Comparison of ENCODE assay signal across 25 cellular contexts in the genomic region with DNA sequence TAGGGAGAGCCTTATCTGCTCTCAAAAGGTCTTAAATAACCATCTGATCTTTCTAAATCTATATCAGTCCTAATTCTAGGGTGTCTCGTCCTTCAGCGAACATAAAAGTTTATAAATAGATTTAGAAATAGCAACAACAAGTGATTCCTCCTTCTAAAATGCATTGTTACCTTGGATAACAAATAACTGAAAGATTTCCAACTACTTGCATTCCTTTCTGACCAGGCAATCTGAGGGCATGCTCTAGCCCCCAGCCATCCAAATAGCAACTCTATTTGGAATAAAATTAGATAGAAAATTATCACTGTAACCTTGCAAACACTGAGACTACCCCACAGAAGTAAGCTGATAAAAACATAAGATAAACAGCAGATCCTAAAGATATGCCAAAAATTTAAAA.
"Had no signal": no experiment of that assay in that cellular context is flagged by ENCODE, and none has a peak within 500 bp of the region (broad histone marks: within the 10 kb centered on the region; RNA-seq: fewer than 3 reads in every experiment).

No MANE protein-coding gene starts in this region.

- H3K4me3 ChIP-seq: esophagus squamous epithelium, left lung, prostate gland, sigmoid colon, skin epidermis, spleen, testis, tibial artery, upper lobe of right lung, uterus had no signal

- H3K36me3 Mint-ChIP-seq: naive thymus-derived CD8-positive, alpha-beta T cell; stimulated activated memory B cell treated with anti-CD40 and anti-IgM and Interleukin-4, amounts not matched to agents 10 μg/mL and 1 μg/mL and 100 μg/mL, for 72 hours had no signal

- H3K36me3 ChIP-seq: esophagus squamous epithelium, left lung, prostate gland, sigmoid colon, spleen, tibial artery, upper lobe of right lung, uterus had no signal

- ATAC-seq: effector memory CD8-positive, alpha-beta T cell; left cardiac atrium; left lung; naive thymus-derived CD8-positive, alpha-beta T cell; right cardiac atrium; stimulated activated memory B cell treated with anti-CD40 and anti-IgM and Interleukin-4, amounts not matched to agents 10 μg/mL and 1 μg/mL and 100 μg/mL, for 72 hours; stimulated activated naive CD8-positive, alpha-beta T cell treated with anti-CD3 and anti-CD28 coated beads, Interleukin-15, Interleukin-2, amounts not matched to agents 100 U/mL and 50 U/mL, for 24 hours; upper lobe of right lung had no signal

- H3K27me3 Mint-ChIP-seq: stimulated activated memory B cell treated with anti-CD40 and anti-IgM and Interleukin-4, amounts not matched to agents 10 μg/mL and 1 μg/mL and 100 μg/mL, for 72 hours had no signal

- H3K4me3 Mint-ChIP-seq: effector memory CD8-positive, alpha-beta T cell; naive thymus-derived CD8-positive, alpha-beta T cell; nephron progenitor cell; stimulated activated memory B cell treated with anti-CD40 and anti-IgM and Interleukin-4, amounts not matched to agents 10 μg/mL and 1 μg/mL and 100 μg/mL, for 72 hours had no signal

- H3K9me3 Mint-ChIP-seq: effector memory CD8-positive, alpha-beta T cell; naive thymus-derived CD8-positive, alpha-beta T cell; nephron progenitor cell; stimulated activated memory B cell treated with anti-CD40 and anti-IgM and Interleukin-4, amounts not matched to agents 10 μg/mL and 1 μg/mL and 100 μg/mL, for 72 hours had no signal

- H3K27me3 ChIP-seq: esophagus squamous epithelium, left lung, sigmoid colon, spleen, testis, tibial artery, upper lobe of right lung, uterus had no signal

- H3K4me1 ChIP-seq: esophagus squamous epithelium, left lung, prostate gland, sigmoid colon, spleen, testis, tibial artery, upper lobe of right lung, uterus had no signal

- DNase-seq: cortex of kidney; effector memory CD8-positive, alpha-beta T cell; erythroblast; esophagus squamous epithelium; head of caudate nucleus; left cardiac atrium; left lung; mesenchymal stem cell; midbrain; naive thymus-derived CD8-positive, alpha-beta T cell; nephron progenitor cell; nucleus accumbens; right cardiac atrium; sigmoid colon; spleen; stimulated activated CD4-positive, alpha-beta T cell treated with anti-CD3 and anti-CD28 coated beads, Interleukin-4, amount 100 ng/mL, for 4 hours; stimulated activated naive CD8-positive, alpha-beta T cell treated with anti-CD3 and anti-CD28 coated beads, Interleukin-15, Interleukin-2, amounts not matched to agents 100 U/mL and 50 U/mL, for 24 hours; substantia nigra; testis; tibial artery; upper lobe of right lung; uterus had no signal

- H3K9me3 ChIP-seq: esophagus squamous epithelium, left lung, prostate gland, sigmoid colon, spleen, testis, tibial artery, upper lobe of right lung, uterus had no signal

- H3K27ac ChIP-seq: esophagus squamous epithelium, left lung, prostate gland, sigmoid colon, skin epidermis, spleen, testis, tibial artery, upper lobe of right lung, uterus had no signal

- H3K27ac Mint-ChIP-seq: effector memory CD8-positive, alpha-beta T cell; naive thymus-derived CD8-positive, alpha-beta T cell; nephron progenitor cell; stimulated activated memory B cell treated with anti-CD40 and anti-IgM and Interleukin-4, amounts not matched to agents 10 μg/mL and 1 μg/mL and 100 μg/mL, for 72 hours had no signal

- H3K4me1 Mint-ChIP-seq: naive thymus-derived CD8-positive, alpha-beta T cell; stimulated activated memory B cell treated with anti-CD40 and anti-IgM and Interleukin-4, amounts not matched to agents 10 μg/mL and 1 μg/mL and 100 μg/mL, for 72 hours had no signal
